Comparison of ENCODE assay signal across 27 cellular contexts in genomic region chr20:36760647-36761046, GRCh38. TPM values are rescaled to one million over a fixed set of nuclear protein-coding genes. Genes with fewer than 3 reads are reported as not detected.
DNase-seq lines count a peak whose midpoint lies in the region; ATAC-seq and TF ChIP-seq lines count a peak whose summit lies in the region.
"Had no signal": no experiment of that assay in that cellular context is flagged by ENCODE, and none has a peak within 500 bp of the region (broad histone marks: within the 10 kb centered on the region; RNA-seq: fewer than 3 reads in every experiment).

No MANE protein-coding gene starts in this region.

- peaks cover 16% of the 10 kb centered on the region for H3K4me1 Mint-ChIP-seq in activated CD8-positive, alpha-beta T cell treated with anti-CD3 and anti-CD28 coated beads, Interleukin-2, amount 10 ng/mL, durations not matched to agents 7 days and 5 days (ENCODE audit: low read depth)
- H3K4me1 Mint-ChIP-seq in activated CD8-positive, alpha-beta T cell treated with anti-CD3 and anti-CD28 coated beads for 36 hours (ENCODE audit: low read depth): peaks cover 5% of the 10 kb centered on the region
- H3K4me1 Mint-ChIP-seq in WTC11 (no peaks in the 10 kb centered on the region), neural progenitor cell (no peaks in the 10 kb centered on the region)
- H3K4me1 Mint-ChIP-seq in stimulated activated memory B cell treated with anti-CD40 and anti-IgM and Interleukin-4, amounts not matched to agents 10 μg/mL and 1 μg/mL and 100 μg/mL, for 72 hours: peaks cover 7% of the 10 kb centered on the region

- no peak for DNase-seq in activated CD8-positive, alpha-beta T cell treated with anti-CD3 and anti-CD28 coated beads, Interleukin-2, amount 10 ng/mL, durations not matched to agents 7 days and 5 days
- DNase-seq in activated CD8-positive, alpha-beta T cell treated with anti-CD3 and anti-CD28 coated beads for 36 hours: no peak
- DNase-seq in WTC11 (ENCODE audit: low spot score): no peak
- no peak for DNase-seq in neural progenitor cell (ENCODE audit: low spot score)
- DNase-seq in A172 (ENCODE audit: low spot score): no peak
- DNase-seq: activated CD4-positive, alpha-beta T cell treated with anti-CD3 and anti-CD28 coated beads for 48 hours; hypothalamus; Kasumi-1; left cardiac atrium; mucosa of descending colon; natural killer cell; NCI-H1417 treated with DMSO at 0.1 percent for 48 hours; NCI-H345; NCI-H69; PC-3; stimulated activated naive CD4-positive, alpha-beta T cell; WERI-Rb-1 had no signal

- H3K79me2 ChIP-seq in neural progenitor cell (ENCODE audit: low read depth): no peaks in the 10 kb centered on the region

- no peaks in the 10 kb centered on the region for H3K27me3 ChIP-seq in BLaER1 treated with 17β-estradiol and CSF1 and Interleukin-3, amounts not matched to agents 10 nM and 100 nM
- no peaks in the 10 kb centered on the region for H3K27me3 ChIP-seq in neural progenitor cell
- H3K27me3 ChIP-seq: ascending aorta, BLaER1 had no signal

- ATAC-seq in activated CD8-positive, alpha-beta T cell treated with anti-CD3 and anti-CD28 coated beads, Interleukin-2, amount 10 ng/mL, durations not matched to agents 7 days and 5 days: no peak
- no peak for ATAC-seq in activated CD8-positive, alpha-beta T cell treated with anti-CD3 and anti-CD28 coated beads for 36 hours
- no peak for ATAC-seq in WTC11
- ATAC-seq in GM21529 (IDR thresholded peaks at IDR 0.05; ENCODE audit: unreplicated experiment): no peak
- ATAC-seq in stimulated activated memory B cell treated with anti-CD40 and anti-IgM and Interleukin-4, amounts not matched to agents 10 μg/mL and 1 μg/mL and 100 μg/mL, for 72 hours: no peak
- ATAC-seq: activated T-helper 17 cell treated with anti-CD3 and anti-CD28 coated beads, Interleukin-2, amount 50 U/mL, for 72 hours; HCT116; left cardiac atrium; mucosa of descending colon; natural killer cell; PC-3; Right ventricle myocardium inferior had no signal

- TF ChIP-seq CTCF in activated CD8-positive, alpha-beta T cell treated with anti-CD3 and anti-CD28 coated beads for 36 hours (IDR thresholded peaks at IDR 0.05): no peak
- TF ChIP-seq CTCF in WTC11 (IDR thresholded peaks at IDR 0.05) (no peak), neural progenitor cell (IDR thresholded peaks at IDR 0.05) (no peak)

- H3K27ac ChIP-seq in BLaER1 treated with 17β-estradiol and CSF1 and Interleukin-3, amounts not matched to agents 10 nM and 100 nM: peak overlapping the region in 8 of 11 experiments; percentile 0 to 51 (median 24); a peak in 8 of 22 replicates
- H3K27ac ChIP-seq in neural progenitor cell: no peak overlapping the region
- H3K27ac ChIP-seq: ascending aorta, BLaER1, WERI-Rb-1 had no signal

- POLR2A ChIA-PET in activated CD8-positive, alpha-beta T cell treated with anti-CD3 and anti-CD28 coated beads, Interleukin-2, amount 10 ng/mL, durations not matched to agents 7 days and 5 days (lab: Charles Lee): no interaction called here
- POLR2A ChIA-PET in activated CD8-positive, alpha-beta T cell treated with anti-CD3 and anti-CD28 coated beads for 36 hours (lab: Charles Lee): no interaction called here
- POLR2A ChIA-PET in WTC11 (lab: Charles Lee): no interaction called here

- H3K36me3 ChIP-seq in BLaER1 treated with 17β-estradiol and CSF1 and Interleukin-3, amounts not matched to agents 10 nM and 100 nM: peaks cover 0 to 76% (median 59%) of the 10 kb centered on the region in 11 experiments; a peak in 19 of 22 replicates
- peaks cover 3% of the 10 kb centered on the region for H3K36me3 ChIP-seq in neural progenitor cell
- H3K36me3 ChIP-seq: ascending aorta had no signal

- H3K27me3 Mint-ChIP-seq in activated CD8-positive, alpha-beta T cell treated with anti-CD3 and anti-CD28 coated beads, Interleukin-2, amount 10 ng/mL, durations not matched to agents 7 days and 5 days (ENCODE audit: low read depth): no peaks in the 10 kb centered on the region
- no peaks in the 10 kb centered on the region for H3K27me3 Mint-ChIP-seq in activated CD8-positive, alpha-beta T cell treated with anti-CD3 and anti-CD28 coated beads for 36 hours
- no peaks in the 10 kb centered on the region for H3K27me3 Mint-ChIP-seq in WTC11 (ENCODE audit: low read depth)
- peaks cover 3% of the 10 kb centered on the region for H3K27me3 Mint-ChIP-seq in neural progenitor cell (ENCODE audit: insufficient read depth, low read depth)
- H3K27me3 Mint-ChIP-seq in stimulated activated memory B cell treated with anti-CD40 and anti-IgM and Interleukin-4, amounts not matched to agents 10 μg/mL and 1 μg/mL and 100 μg/mL, for 72 hours: no peaks in the 10 kb centered on the region
- H3K27me3 Mint-ChIP-seq: activated naive CD8-positive, alpha-beta T cell; activated T-helper 17 cell treated with anti-CD3 and anti-CD28 coated beads, Interleukin-2, amount 50 U/mL, for 72 hours had no signal

- H3K4me1 ChIP-seq in BLaER1 treated with 17β-estradiol and CSF1 and Interleukin-3, amounts not matched to agents 10 nM and 100 nM: peaks cover 32 to 51% (median 45%) of the 10 kb centered on the region in 10 experiments
- H3K4me1 ChIP-seq in neural progenitor cell: no peaks in the 10 kb centered on the region
- H3K4me1 ChIP-seq: ascending aorta, Caco-2 had no signal

- peaks cover 43% of the 10 kb centered on the region for H3K36me3 Mint-ChIP-seq in activated CD8-positive, alpha-beta T cell treated with anti-CD3 and anti-CD28 coated beads, Interleukin-2, amount 10 ng/mL, durations not matched to agents 7 days and 5 days (ENCODE audit: low read depth)
- H3K36me3 Mint-ChIP-seq in activated CD8-positive, alpha-beta T cell treated with anti-CD3 and anti-CD28 coated beads for 36 hours (ENCODE audit: low read depth): peaks cover 19% of the 10 kb centered on the region
- peaks cover 44% of the 10 kb centered on the region for H3K36me3 Mint-ChIP-seq in WTC11
- H3K36me3 Mint-ChIP-seq in neural progenitor cell: peaks cover 10% of the 10 kb centered on the region
- H3K36me3 Mint-ChIP-seq in stimulated activated memory B cell treated with anti-CD40 and anti-IgM and Interleukin-4, amounts not matched to agents 10 μg/mL and 1 μg/mL and 100 μg/mL, for 72 hours: peaks cover 13% of the 10 kb centered on the region
- H3K36me3 Mint-ChIP-seq: natural killer cell had no signal

- CTCF ChIA-PET in activated CD8-positive, alpha-beta T cell treated with anti-CD3 and anti-CD28 coated beads, Interleukin-2, amount 10 ng/mL, durations not matched to agents 7 days and 5 days (lab: Charles Lee): interaction anchor here (1.5 kb wide), 2 partner anchors 13 to 148 kb away, joined by 3 to 5 read pairs; partner anchors contain the start of gene DSN1
- CTCF ChIA-PET in activated CD8-positive, alpha-beta T cell treated with anti-CD3 and anti-CD28 coated beads for 36 hours (lab: Charles Lee): no interaction called here
- CTCF ChIA-PET in WTC11 (lab: Charles Lee): no interaction called here

- no peak overlapping the region for H2AFZ ChIP-seq in neural progenitor cell (replicated peaks)

- H3K4me3 ChIP-seq in BLaER1 treated with 17β-estradiol and CSF1 and Interleukin-3, amounts not matched to agents 10 nM and 100 nM: no peak overlapping the region
- no peak overlapping the region for H3K4me3 ChIP-seq in neural progenitor cell
- H3K4me3 ChIP-seq: ascending aorta, BLaER1, mucosa of descending colon had no signal

- no peaks in the 10 kb centered on the region for H4K20me1 ChIP-seq in BLaER1 treated with 17β-estradiol and CSF1 and Interleukin-3, amounts not matched to agents 10 nM and 100 nM
- no peaks in the 10 kb centered on the region for H4K20me1 ChIP-seq in neural progenitor cell (ENCODE audit: low read depth)
- H4K20me1 ChIP-seq: BLaER1 had no signal

- no peak overlapping the region for H3K4me3 Mint-ChIP-seq in activated CD8-positive, alpha-beta T cell treated with anti-CD3 and anti-CD28 coated beads, Interleukin-2, amount 10 ng/mL, durations not matched to agents 7 days and 5 days
- no peak overlapping the region for H3K4me3 Mint-ChIP-seq in activated CD8-positive, alpha-beta T cell treated with anti-CD3 and anti-CD28 coated beads for 36 hours
- H3K4me3 Mint-ChIP-seq in WTC11: no peak overlapping the region
- H3K4me3 Mint-ChIP-seq in neural progenitor cell: no peak overlapping the region
- no peak overlapping the region for H3K4me3 Mint-ChIP-seq in stimulated activated memory B cell treated with anti-CD40 and anti-IgM and Interleukin-4, amounts not matched to agents 10 μg/mL and 1 μg/mL and 100 μg/mL, for 72 hours
- H3K4me3 Mint-ChIP-seq: activated naive CD8-positive, alpha-beta T cell; activated T-helper 17 cell treated with anti-CD3 and anti-CD28 coated beads, Interleukin-2, amount 50 U/mL, for 72 hours; natural killer cell had no signal

- H3F3A ChIP-seq in neural progenitor cell (ENCODE audit: low read depth): peaks cover under 1% of the 10 kb centered on the region

- no peak overlapping the region for H3K9ac ChIP-seq in BLaER1 treated with 17β-estradiol and CSF1 and Interleukin-3, amounts not matched to agents 10 nM and 100 nM
- no peak overlapping the region for H3K9ac ChIP-seq in neural progenitor cell
- H3K9ac ChIP-seq: BLaER1 had no signal

- peak overlapping the region in 1 of 11 experiments; percentile 15; a peak in 1 of 22 replicates for H3K4me2 ChIP-seq in BLaER1 treated with 17β-estradiol and CSF1 and Interleukin-3, amounts not matched to agents 10 nM and 100 nM
- no peak overlapping the region for H3K4me2 ChIP-seq in neural progenitor cell
- H3K4me2 ChIP-seq: BLaER1 had no signal

- H3K27ac Mint-ChIP-seq in activated CD8-positive, alpha-beta T cell treated with anti-CD3 and anti-CD28 coated beads, Interleukin-2, amount 10 ng/mL, durations not matched to agents 7 days and 5 days: peak overlapping the region; percentile 44
- H3K27ac Mint-ChIP-seq in activated CD8-positive, alpha-beta T cell treated with anti-CD3 and anti-CD28 coated beads for 36 hours: no peak overlapping the region
- no peak overlapping the region for H3K27ac Mint-ChIP-seq in WTC11
- H3K27ac Mint-ChIP-seq in neural progenitor cell: peak overlapping the region; percentile 15
- H3K27ac Mint-ChIP-seq in stimulated activated memory B cell treated with anti-CD40 and anti-IgM and Interleukin-4, amounts not matched to agents 10 μg/mL and 1 μg/mL and 100 μg/mL, for 72 hours: no peak overlapping the region
- H3K27ac Mint-ChIP-seq: activated naive CD8-positive, alpha-beta T cell; natural killer cell had no signal

- intact Hi-C loops in activated CD8-positive, alpha-beta T cell treated with anti-CD3 and anti-CD28 coated beads for 36 hours (cut with micrococcal nuclease): no loop called here

- no peaks in the 10 kb centered on the region for H3K9me3 Mint-ChIP-seq in activated CD8-positive, alpha-beta T cell treated with anti-CD3 and anti-CD28 coated beads, Interleukin-2, amount 10 ng/mL, durations not matched to agents 7 days and 5 days (ENCODE audit: insufficient read depth)
- no peaks in the 10 kb centered on the region for H3K9me3 Mint-ChIP-seq in activated CD8-positive, alpha-beta T cell treated with anti-CD3 and anti-CD28 coated beads for 36 hours
- H3K9me3 Mint-ChIP-seq in WTC11 (no peaks in the 10 kb centered on the region), neural progenitor cell (no peaks in the 10 kb centered on the region)
- no peaks in the 10 kb centered on the region for H3K9me3 Mint-ChIP-seq in stimulated activated memory B cell treated with anti-CD40 and anti-IgM and Interleukin-4, amounts not matched to agents 10 μg/mL and 1 μg/mL and 100 μg/mL, for 72 hours
- H3K9me3 Mint-ChIP-seq: activated T-helper 17 cell treated with anti-CD3 and anti-CD28 coated beads, Interleukin-2, amount 50 U/mL, for 72 hours; natural killer cell had no signal

- H3K9me3 ChIP-seq in BLaER1 treated with 17β-estradiol and CSF1 and Interleukin-3, amounts not matched to agents 10 nM and 100 nM (replicated peaks in 1 of 11): no peaks in the 10 kb centered on the region
- no peaks in the 10 kb centered on the region for H3K9me3 ChIP-seq in neural progenitor cell (ENCODE audit: low read depth)
- H3K9me3 ChIP-seq: ascending aorta, BLaER1, Caco-2, mucosa of descending colon had no signal

RNA-seq across cellular contexts. Expression of gene DSN1, which starts 12.9 kb away (rescaled TPM):
- 10 to 100 TPM; 40.2 to 41.8 TPM for total RNA-seq in activated CD8-positive, alpha-beta T cell treated with anti-CD3 and anti-CD28 coated beads, Interleukin-2, amount 10 ng/mL, durations not matched to agents 7 days and 5 days
- 10 to 100 TPM; 21.6 to 23.9 TPM for total RNA-seq in activated CD8-positive, alpha-beta T cell treated with anti-CD3 and anti-CD28 coated beads for 36 hours
- 26.0 to 27.0 TPM (median 26.9 TPM) in 3 replicates for total RNA-seq in WTC11 (2021)
- total RNA-seq in neural progenitor cell (ENCODE audit: low replicate concordance): 34.4 and 48.2 TPM in 2 replicates
- total RNA-seq in A172 (2014; rRNA removed; shearing (Covaris generic)): 59.7 and 66.7 TPM in 2 replicates

RNA-seq across cellular contexts. Expression of gene NDRG3, which starts 14.8 kb away (rescaled TPM):
- total RNA-seq in activated CD8-positive, alpha-beta T cell treated with anti-CD3 and anti-CD28 coated beads, Interleukin-2, amount 10 ng/mL, durations not matched to agents 7 days and 5 days: 10 to 100 TPM; 37.2 to 39.4 TPM
- total RNA-seq in activated CD8-positive, alpha-beta T cell treated with anti-CD3 and anti-CD28 coated beads for 36 hours: 10 to 100 TPM; 19.2 to 19.3 TPM
- total RNA-seq in WTC11 (2021) (26.0 to 27.0 TPM (median 26.3 TPM) in 3 replicates), neural progenitor cell (ENCODE audit: low replicate concordance) (23.8 and 25.3 TPM in 2 replicates)
- 49.7 and 54.6 TPM in 2 replicates for total RNA-seq in A172 (2014; rRNA removed; shearing (Covaris generic))

Comparison
In these comparisons a context has a peak if more than half of its experiments do, and no peak if none do; other contexts are left out.
1. H3K27ac Mint-ChIP-seq: peak in activated CD8-positive, alpha-beta T cell treated with anti-CD3 and anti-CD28 coated beads, Interleukin-2, amount 10 ng/mL, durations not matched to agents 7 days and 5 days (single experiment) and neural progenitor cell (single experiment); none in activated CD8-positive, alpha-beta T cell treated with anti-CD3 and anti-CD28 coated beads for 36 hours (single experiment), WTC11 (single experiment) and stimulated activated memory B cell treated with anti-CD40 and anti-IgM and Interleukin-4, amounts not matched to agents 10 μg/mL and 1 μg/mL and 100 μg/mL, for 72 hours (single experiment).